In the genomic region with DNA sequence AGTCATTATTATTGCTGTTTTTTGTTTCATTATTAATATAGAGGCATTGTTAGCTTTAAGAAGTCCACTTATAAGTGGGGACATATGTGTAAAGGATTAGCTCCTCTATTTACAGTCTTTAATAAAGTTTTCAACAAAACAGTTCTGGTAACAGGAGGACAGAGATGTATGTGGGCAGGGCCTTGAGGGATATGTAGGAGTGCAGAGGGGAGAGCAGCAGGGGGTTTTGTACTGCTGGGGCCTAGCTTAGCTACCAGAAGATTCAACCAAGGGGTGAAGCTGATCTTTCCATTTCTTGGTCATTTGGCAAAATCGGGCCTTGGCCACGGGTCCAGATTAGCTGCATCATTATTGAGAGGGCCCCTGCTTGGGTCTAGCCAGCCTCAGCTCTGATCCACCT, we compare ENCODE assay signal across 23 cellular contexts.
"Had no signal": no experiment of that assay in that cellular context is flagged by ENCODE, and none has a peak within 500 bp of the region (broad histone marks: within the 10 kb centered on the region; RNA-seq: fewer than 3 reads in every experiment).

No MANE protein-coding gene starts in this region.

- H3K27ac ChIP-seq: breast epithelium, lower lobe of right lung, SK-N-MC, suprapubic skin, tibial nerve had no signal

- H3K4me1 Mint-ChIP-seq: activated CD4-positive, alpha-beta memory T cell treated with anti-CD3 and anti-CD28 coated beads, Interleukin-2, amount 10 ng/mL, durations not matched to agents 7 days and 5 days; activated CD4-positive, alpha-beta T cell treated with anti-CD3 and anti-CD28 coated beads, Interleukin-2, amount 10 ng/mL, durations not matched to agents 7 days and 5 days; central memory CD8-positive, alpha-beta T cell had no signal

- H3K4me1 ChIP-seq: breast epithelium, lower lobe of right lung had no signal

- H3K27me3 ChIP-seq: breast epithelium, suprapubic skin, tibial nerve had no signal

- H3K9me3 ChIP-seq: breast epithelium, lower lobe of right lung, suprapubic skin, tibial nerve had no signal

- H3K36me3 ChIP-seq: breast epithelium, lower lobe of right lung, suprapubic skin, tibial nerve had no signal

- H3K9me3 Mint-ChIP-seq: activated CD4-positive, alpha-beta memory T cell treated with anti-CD3 and anti-CD28 coated beads, Interleukin-2, amount 10 ng/mL, durations not matched to agents 7 days and 5 days; activated CD4-positive, alpha-beta T cell treated with anti-CD3 and anti-CD28 coated beads, Interleukin-2, amount 10 ng/mL, durations not matched to agents 7 days and 5 days; activated naive CD4-positive, alpha-beta T cell treated with anti-CD3 and anti-CD28 coated beads, Interleukin-2, amount 50 U/mL, for 72 hours; activated T-cell treated with anti-CD3 and anti-CD28 coated beads, Interleukin-2, amount 50 U/mL, for 24 hours; central memory CD8-positive, alpha-beta T cell; naive thymus-derived CD8-positive, alpha-beta T cell; stimulated activated naive B cell treated with anti-CD40 and anti-IgM and Interleukin-4, amounts not matched to agents 10 μg/mL and 1 μg/mL and 100 μg/mL, for 72 hours had no signal

- H3K4me3 Mint-ChIP-seq: activated CD4-positive, alpha-beta memory T cell treated with anti-CD3 and anti-CD28 coated beads, Interleukin-2, amount 10 ng/mL, durations not matched to agents 7 days and 5 days; activated CD4-positive, alpha-beta T cell treated with anti-CD3 and anti-CD28 coated beads, Interleukin-2, amount 10 ng/mL, durations not matched to agents 7 days and 5 days; activated T-cell treated with anti-CD3 and anti-CD28 coated beads, Interleukin-2, amount 50 U/mL, for 24 hours; central memory CD8-positive, alpha-beta T cell; naive thymus-derived CD8-positive, alpha-beta T cell; stimulated activated naive B cell treated with anti-CD40 and anti-IgM and Interleukin-4, amounts not matched to agents 10 μg/mL and 1 μg/mL and 100 μg/mL, for 72 hours; T-helper 17 cell had no signal

- H3K4me3 ChIP-seq: breast epithelium, lower lobe of right lung, SK-N-MC, suprapubic skin, tibial nerve had no signal

- DNase-seq: activated CD4-positive, alpha-beta memory T cell treated with anti-CD3 and anti-CD28 coated beads, Interleukin-2, amount 10 ng/mL, durations not matched to agents 7 days and 5 days; activated CD4-positive, alpha-beta T cell treated with anti-CD3 and anti-CD28 coated beads, Interleukin-2, amount 10 ng/mL, durations not matched to agents 7 days and 5 days; activated CD4-positive, CD25-positive, alpha-beta regulatory T cell treated with anti-CD3 and anti-CD28 coated beads, Interleukin-2, amount 50 U/mL, for 72 hours; activated CD8-positive, alpha-beta memory T cell treated with anti-CD3 and anti-CD28 coated beads, Interleukin-2, amount 50 U/mL, for 48 hours; activated gamma-delta T cell; activated T-cell treated with anti-CD3 and anti-CD28 coated beads, Interleukin-2, amount 50 U/mL, for 24 hours; effector CD8-positive, alpha-beta T cell; glutamatergic neuron; hippocampal formation; lower lobe of right lung; mesenchymal stem cell; naive thymus-derived CD8-positive, alpha-beta T cell; stimulated activated CD4-positive, alpha-beta T cell treated with anti-CD3 and anti-CD28 coated beads, Interleukin-15, amount 100 ng/mL, for 24 hours; stimulated activated CD4-positive, alpha-beta T cell treated with anti-CD3 and anti-CD28 coated beads, Interleukin-2, amount 100 ng/mL, for 24 hours; stimulated activated naive B cell treated with anti-CD40 and anti-IgM and Interleukin-4, amounts not matched to agents 10 μg/mL and 1 μg/mL and 100 μg/mL, for 72 hours; T-helper 17 cell; T1000 had no signal

- ATAC-seq: activated naive CD4-positive, alpha-beta T cell treated with anti-CD3 and anti-CD28 coated beads, Interleukin-2, amount 50 U/mL, for 72 hours; lower lobe of right lung; naive thymus-derived CD8-positive, alpha-beta T cell; stimulated activated naive B cell treated with anti-CD40 and anti-IgM and Interleukin-4, amounts not matched to agents 10 μg/mL and 1 μg/mL and 100 μg/mL, for 72 hours; T-helper 17 cell had no signal

- H3K27ac Mint-ChIP-seq: activated CD4-positive, alpha-beta memory T cell treated with anti-CD3 and anti-CD28 coated beads, Interleukin-2, amount 10 ng/mL, durations not matched to agents 7 days and 5 days; activated CD4-positive, alpha-beta T cell treated with anti-CD3 and anti-CD28 coated beads, Interleukin-2, amount 10 ng/mL, durations not matched to agents 7 days and 5 days; stimulated activated naive B cell treated with anti-CD40 and anti-IgM and Interleukin-4, amounts not matched to agents 10 μg/mL and 1 μg/mL and 100 μg/mL, for 72 hours; T-helper 17 cell had no signal

- H3K36me3 Mint-ChIP-seq: activated naive CD4-positive, alpha-beta T cell treated with anti-CD3 and anti-CD28 coated beads, Interleukin-2, amount 50 U/mL, for 72 hours had no signal

- H3K27me3 Mint-ChIP-seq: activated CD4-positive, alpha-beta memory T cell treated with anti-CD3 and anti-CD28 coated beads, Interleukin-2, amount 10 ng/mL, durations not matched to agents 7 days and 5 days; activated CD4-positive, alpha-beta T cell treated with anti-CD3 and anti-CD28 coated beads, Interleukin-2, amount 10 ng/mL, durations not matched to agents 7 days and 5 days; activated T-cell treated with anti-CD3 and anti-CD28 coated beads, Interleukin-2, amount 50 U/mL, for 24 hours; central memory CD8-positive, alpha-beta T cell; naive thymus-derived CD8-positive, alpha-beta T cell; stimulated activated naive B cell treated with anti-CD40 and anti-IgM and Interleukin-4, amounts not matched to agents 10 μg/mL and 1 μg/mL and 100 μg/mL, for 72 hours; T-helper 17 cell had no signal
